23 cellular contexts compared by ENCODE assay signal in genomic region chr12:70919161-70919560, GRCh38. TPM values are rescaled to one million over a fixed set of nuclear protein-coding genes. Genes with fewer than 3 reads are reported as not detected.
"Had no signal": no experiment of that assay in that cellular context is flagged by ENCODE, and none has a peak within 500 bp of the region (broad histone marks: within the 10 kb centered on the region; RNA-seq: fewer than 3 reads in every experiment).

No MANE protein-coding gene starts in this region.

- H3K9me3 ChIP-seq: esophagus muscularis mucosa, gastroesophageal sphincter, heart right ventricle, left ventricle myocardium inferior, lower lobe of right lung, neutrophil, sigmoid colon, stomach, testis, tibial artery had no signal

- ATAC-seq: foreskin keratinocyte; gastroesophageal sphincter; heart right ventricle; left colon; lower lobe of right lung; naive thymus-derived CD8-positive, alpha-beta T cell; right cardiac atrium; stimulated activated effector memory CD8-positive, alpha-beta T cell treated with anti-CD3 and anti-CD28 coated beads, Interleukin-12 subunit alpha, Interleukin-12 subunit beta, amount 100 ng/mL, for 72 hours had no signal

- H3K27me3 ChIP-seq: testis had no signal

- H3K36me3 ChIP-seq: esophagus muscularis mucosa, gastroesophageal sphincter, heart right ventricle, left ventricle myocardium inferior, lower lobe of right lung, neutrophil, sigmoid colon, stomach, tibial artery had no signal

- H3K27ac ChIP-seq: esophagus muscularis mucosa, foreskin keratinocyte, gastroesophageal sphincter, heart right ventricle, left ventricle myocardium inferior, lower lobe of right lung, neutrophil, parathyroid adenoma, sigmoid colon, stomach, testis, tibial artery had no signal

- DNase-seq: effector CD8-positive, alpha-beta T cell; glutamatergic neuron; heart right ventricle; kidney glomerular epithelial cell; left colon; left ventricle myocardium inferior; lower lobe of right lung; naive thymus-derived CD8-positive, alpha-beta T cell; right cardiac atrium; sigmoid colon; stimulated activated CD4-positive, alpha-beta T cell treated with anti-CD3 and anti-CD28 coated beads, Interleukin-2, amount 100 ng/mL, for 24 hours; stimulated activated CD4-positive, alpha-beta T cell treated with anti-CD3 and anti-CD28 coated beads, Interleukin-4, amount 100 ng/mL, for 24 hours; stimulated activated naive CD4-positive, alpha-beta T cell treated with Interleukin-2 at 50 U/mL for 16 hours; stomach; testis; tibial artery had no signal

- H3K4me3 ChIP-seq: esophagus muscularis mucosa, gastroesophageal sphincter, heart right ventricle, left ventricle myocardium inferior, lower lobe of right lung, sigmoid colon, stomach, tibial artery had no signal

RNA-seq across cellular contexts. Expression of gene PTPRR, which starts 1.4 kb away (rescaled TPM):
- total RNA-seq: naive thymus-derived CD8-positive, alpha-beta T cell; osteoblast had no signal
